ENCODE assay signal across 8 cellular contexts in the genomic region with DNA sequence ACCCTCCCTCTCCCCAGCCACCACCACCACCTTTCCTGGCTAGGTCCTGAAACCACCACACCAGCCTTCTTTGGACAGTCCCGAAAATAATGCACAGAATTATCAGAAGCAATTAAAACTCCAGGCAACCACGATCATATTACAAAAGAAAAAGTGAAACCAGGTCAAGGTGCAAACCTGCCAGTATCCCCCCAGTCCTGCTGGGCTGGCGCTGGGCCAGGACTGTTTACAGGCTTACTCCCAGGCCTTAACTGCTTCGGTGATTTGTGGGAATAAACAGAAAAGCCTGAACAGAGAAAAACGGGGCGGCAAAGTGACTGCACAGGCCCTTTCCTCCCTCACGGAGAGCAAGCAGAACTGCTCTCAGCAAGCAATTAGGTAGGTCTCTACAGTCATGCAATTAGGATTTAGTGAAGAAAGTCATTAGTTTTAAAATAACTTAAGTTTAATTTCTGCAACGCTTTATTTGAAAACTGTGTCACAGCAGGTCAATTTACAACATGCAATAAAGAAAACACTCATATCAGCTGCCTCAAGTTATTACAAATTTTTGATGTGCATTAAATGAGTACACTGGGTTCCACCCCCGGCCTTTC. TPM values are rescaled to one million over a fixed set of nuclear protein-coding genes. Genes with fewer than 3 reads are reported as not detected.
DNase-seq lines count a peak whose midpoint lies in the region; ATAC-seq and TF ChIP-seq lines count a peak whose summit lies in the region.

No MANE protein-coding gene starts in this region.

- H3K4me3 ChIP-seq in GM23248 (peak overlapping the region; percentile 73), right atrium auricular region (peak overlapping the region; percentile 45 to 60)

- no peak for TF ChIP-seq CTCF in right atrium auricular region (IDR thresholded peaks at IDR 0.05)

- peaks cover 13% of the 10 kb centered on the region for H3K4me1 ChIP-seq in GM23248 (ENCODE audit: insufficient read depth)
- H3K4me1 ChIP-seq in right atrium auricular region, result peaks cover 0 to 30% of the 10 kb centered on the region in 2 donors

- ATAC-seq in GM21619 (IDR thresholded peaks at IDR 0.05; ENCODE audit: unreplicated experiment), result no peak

- peak; percentile 53 for DNase-seq in GM23248
- DNase-seq in NCI-H82 (lab: John Stamatoyannopoulos, UW), result peak; percentile 75
- peak; percentile 44 for DNase-seq in activated naive CD4-positive, alpha-beta T cell treated with Interleukin-2 at 50 U/mL for 16 hours
- DNase-seq in right atrium auricular region (ENCODE audit: low spot score), result no peak
- peak; percentile 20 for DNase-seq in renal cortical epithelial cell (ENCODE audit: low read depth)
- DNase-seq in GF-D8 (lab: John Stamatoyannopoulos, UW), result no peak
- DNase-seq in NCI-H187 (lab: John Stamatoyannopoulos, UW), result no peak

- WGBS in GM23248 (ENCODE audit: low coverage in 1 of 2, low lambda C conversion rate in 2 of 2, missing lambda C conversion rate in 2 of 2), 2 experiments, result 2 to 4% methylated on average over 9 of the region's 9 CpGs

- H3F3A ChIP-seq in GM23248 (ENCODE audit: insufficient read depth), result no peaks in the 10 kb centered on the region

- H3K9me2 ChIP-seq in GM23248 (ENCODE audit: insufficient read depth), result no peaks in the 10 kb centered on the region

- in situ Hi-C loops in GM23248 (cut with MboI), result no loop called here

- no peaks in the 10 kb centered on the region for H4K20me1 ChIP-seq in GM23248 (ENCODE audit: insufficient read depth)

- peaks cover 50% of the 10 kb centered on the region for H3K79me2 ChIP-seq in GM23248 (ENCODE audit: insufficient read depth)

- H3K4me2 ChIP-seq in GM23248 (ENCODE audit: unreplicated experiment), result peak overlapping the region; percentile 86

- H2AFZ ChIP-seq in GM23248, result peak overlapping the region; percentile 49; the same call in 1 of the 2 replicates

- no peaks in the 10 kb centered on the region for H3K9me3 ChIP-seq in GM23248 (ENCODE audit: low read depth)
- no peaks in the 10 kb centered on the region for H3K9me3 ChIP-seq in right atrium auricular region

- peak overlapping the region; percentile 84 for H3K9ac ChIP-seq in GM23248

- H3K27me3 ChIP-seq in GM23248 (replicated peaks; ENCODE audit: insufficient read depth) (0 out of 2 replicates have a peak, but pooled peaks cover 2% of the 10 kb centered on the region), right atrium auricular region (no peaks in the 10 kb centered on the region)

- H3K36me3 ChIP-seq in GM23248 (ENCODE audit: low read depth), result no peaks in the 10 kb centered on the region
- no peaks in the 10 kb centered on the region for H3K36me3 ChIP-seq in right atrium auricular region

- peak overlapping the region; percentile 44 for H3K27ac ChIP-seq in GM23248
- peak overlapping the region; percentile 70 to 74 for H3K27ac ChIP-seq in right atrium auricular region

RNA-seq across cellular contexts. Expression of gene HDAC4, which starts 1.3 kb away (rescaled TPM):
- 5.3 and 6.3 TPM in 2 replicates for total RNA-seq in GM23248 (2014; rRNA removed; shearing (Covaris generic))
- 2.1 and 2.6 TPM in 2 replicates for polyA plus RNA-seq in GM23248 (2016; fragmentation: Nextera tagmentation; extraction: Ambion mirVana)
- total RNA-seq in right atrium auricular region, result 10 to 100 TPM in 1 of 2 donors, 1 to 10 TPM in 1; 8.1 to 20.1 TPM
- total RNA-seq in renal cortical epithelial cell, result 8.3 and 29.4 TPM in 2 replicates

Comparison
In these comparisons a context has a peak if more than half of its experiments do, and no peak if none do; other contexts are left out.
1. DNase-seq: peak in GM23248 (single experiment), NCI-H82 (single experiment), activated naive CD4-positive, alpha-beta T cell treated with Interleukin-2 at 50 U/mL for 16 hours (single experiment) and renal cortical epithelial cell (single experiment); none in right atrium auricular region (single experiment), GF-D8 (single experiment) and NCI-H187 (0 of 2).